Comparison of ENCODE assay signal across 21 cellular contexts in the genomic region with DNA sequence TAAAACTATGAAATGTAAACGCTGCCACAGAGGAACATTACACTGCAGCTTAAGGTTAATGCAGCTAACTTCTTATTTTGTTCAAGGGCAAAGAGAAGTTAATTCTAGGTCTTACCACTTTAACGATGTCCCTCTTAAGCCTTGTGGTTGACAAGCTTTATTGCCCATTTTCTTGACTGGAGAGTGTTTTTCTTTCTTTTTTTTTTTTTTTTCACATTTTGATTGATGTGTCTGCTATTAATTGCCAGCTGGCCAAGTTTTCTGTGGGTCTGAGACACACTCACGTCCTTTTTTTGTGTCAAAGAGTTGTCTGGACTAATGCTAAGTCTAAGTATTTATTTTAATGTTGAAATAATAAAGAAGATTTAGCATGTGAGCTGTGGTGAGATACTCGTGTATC. TPM values are rescaled to one million over a fixed set of nuclear protein-coding genes. Genes with fewer than 3 reads are reported as not detected.
"Had no signal": no experiment of that assay in that cellular context is flagged by ENCODE, and none has a peak within 500 bp of the region (broad histone marks: within the 10 kb centered on the region; RNA-seq: fewer than 3 reads in every experiment).

No MANE protein-coding gene starts in this region.

- H3K36me3 ChIP-seq: WERI-Rb-1 had no signal

- H3K4me3 ChIP-seq: lung had no signal

- H3K36me3 Mint-ChIP-seq: activated CD4-positive, alpha-beta memory T cell treated with anti-CD3 and anti-CD28 coated beads for 36 hours; activated CD8-positive, alpha-beta memory T cell treated with anti-CD3 and anti-CD28 coated beads, Interleukin-2, amount 10 ng/mL, durations not matched to agents 7 days and 5 days; immature natural killer cell; mesothelial cell of epicardium had no signal

- H3K9me3 Mint-ChIP-seq: activated CD4-positive, alpha-beta memory T cell treated with anti-CD3 and anti-CD28 coated beads for 36 hours; immature natural killer cell; mesothelial cell of epicardium; T-helper 1 cell treated with Interleukin-12 subunit alpha and Interleukin-12 subunit beta and Interleukin-4 antibody, amounts not matched to agents 30 μg/mL and 1 μg/mL, for 36 hours had no signal

- H3K27me3 Mint-ChIP-seq: activated CD4-positive, alpha-beta memory T cell treated with anti-CD3 and anti-CD28 coated beads for 36 hours; activated CD8-positive, alpha-beta memory T cell treated with anti-CD3 and anti-CD28 coated beads, Interleukin-2, amount 10 ng/mL, durations not matched to agents 7 days and 5 days had no signal

- H3K27ac ChIP-seq: WERI-Rb-1 had no signal

- ATAC-seq: activated CD8-positive, alpha-beta memory T cell treated with anti-CD3 and anti-CD28 coated beads, Interleukin-2, amount 10 ng/mL, durations not matched to agents 7 days and 5 days; stimulated activated naive CD8-positive, alpha-beta T cell treated with anti-CD3 and anti-CD28 coated beads, Interleukin-15, Interleukin-2, amounts not matched to agents 100 U/mL and 50 U/mL, for 24 hours had no signal

- H3K4me3 Mint-ChIP-seq: activated CD4-positive, alpha-beta memory T cell treated with anti-CD3 and anti-CD28 coated beads for 36 hours; activated CD8-positive, alpha-beta memory T cell treated with anti-CD3 and anti-CD28 coated beads, Interleukin-2, amount 10 ng/mL, durations not matched to agents 7 days and 5 days; immature natural killer cell; mesothelial cell of epicardium; T-helper 1 cell treated with Interleukin-12 subunit alpha and Interleukin-12 subunit beta and Interleukin-4 antibody, amounts not matched to agents 30 μg/mL and 1 μg/mL, for 36 hours had no signal

- H3K4me1 Mint-ChIP-seq: activated CD8-positive, alpha-beta memory T cell treated with anti-CD3 and anti-CD28 coated beads, Interleukin-2, amount 10 ng/mL, durations not matched to agents 7 days and 5 days had no signal

- H3K27ac Mint-ChIP-seq: activated CD4-positive, alpha-beta memory T cell treated with anti-CD3 and anti-CD28 coated beads for 36 hours; activated CD8-positive, alpha-beta memory T cell treated with anti-CD3 and anti-CD28 coated beads, Interleukin-2, amount 10 ng/mL, durations not matched to agents 7 days and 5 days; immature natural killer cell; mesothelial cell of epicardium; T-helper 1 cell treated with Interleukin-12 subunit alpha and Interleukin-12 subunit beta and Interleukin-4 antibody, amounts not matched to agents 30 μg/mL and 1 μg/mL, for 36 hours had no signal

- DNase-seq: activated CD4-positive, alpha-beta memory T cell treated with anti-CD3 and anti-CD28 coated beads for 36 hours; activated CD8-positive, alpha-beta memory T cell treated with anti-CD3 and anti-CD28 coated beads, Interleukin-2, amount 10 ng/mL, durations not matched to agents 7 days and 5 days; activated naive CD4-positive, alpha-beta T cell treated with anti-CD3 and anti-CD28 coated beads, Interleukin-2, amount 50 U/mL, for 16 hours; activated T-cell treated with anti-CD3 and anti-CD28 coated beads, Interleukin-2, amount 50 U/mL, for 1 hour; central memory CD4-positive, alpha-beta T cell; cortex of kidney; effector CD8-positive, alpha-beta T cell; foreskin melanocyte; head of caudate nucleus; immature natural killer cell; posterior cingulate gyrus; right cardiac atrium; small intestine; stimulated activated CD4-positive, alpha-beta T cell treated with anti-CD3 and anti-CD28 coated beads, Interleukin-4, amount 100 ng/mL, for 4 hours; stimulated activated naive CD8-positive, alpha-beta T cell treated with anti-CD3 and anti-CD28 coated beads, Interleukin-15, Interleukin-2, amounts not matched to agents 100 U/mL and 50 U/mL, for 24 hours; WERI-Rb-1 had no signal

RNA-seq across cellular contexts. Expression of a gene that starts 34.5 kb away (rescaled TPM):
- total RNA-seq: activated CD4-positive, alpha-beta memory T cell treated with anti-CD3 and anti-CD28 coated beads for 36 hours; activated CD8-positive, alpha-beta memory T cell treated with anti-CD3 and anti-CD28 coated beads, Interleukin-2, amount 10 ng/mL, durations not matched to agents 7 days and 5 days; fibroblast of lung; myocyte had no signal
- polyA plus RNA-seq: fibroblast of lung, immature natural killer cell had no signal
